Comparison of ENCODE assay signal across 9 cellular contexts in genomic region chr1:114353233-114353632, GRCh38.
A peak's percentile ranks its signal among the peaks of the same experiment; 100 is the strongest.
DNase-seq lines count a peak whose midpoint lies in the region; ATAC-seq and TF ChIP-seq lines count a peak whose summit lies in the region.
"Had no signal": no experiment of that assay in that cellular context is flagged by ENCODE, and none has a peak within 500 bp of the region (broad histone marks: within the 10 kb centered on the region; RNA-seq: fewer than 3 reads in every experiment).

No MANE protein-coding gene starts in this region.

- no peak overlapping the region for H3K27ac Mint-ChIP-seq in stimulated activated memory B cell treated with anti-CD40 and anti-IgM and Interleukin-4, amounts not matched to agents 10 μg/mL and 1 μg/mL and 100 μg/mL, for 72 hours

- H3K36me3 ChIP-seq in kidney epithelial cell (ENCODE audit: control insufficient read depth, insufficient read depth, low read length), result no peaks in the 10 kb centered on the region
- H3K36me3 ChIP-seq in Peyer's patch, result no peaks in the 10 kb centered on the region

- no peaks in the 10 kb centered on the region for H3K4me1 ChIP-seq in Peyer's patch

- H3K27me3 ChIP-seq in kidney epithelial cell (ENCODE audit: control insufficient read depth, insufficient read depth, low read length) (no peaks in the 10 kb centered on the region), Peyer's patch (no peaks in the 10 kb centered on the region)

- H3K4me1 Mint-ChIP-seq in stimulated activated memory B cell treated with anti-CD40 and anti-IgM and Interleukin-4, amounts not matched to agents 10 μg/mL and 1 μg/mL and 100 μg/mL, for 72 hours, result peaks cover 8% of the 10 kb centered on the region

- DNase-seq in NCI-H1105 treated with DMSO at 0.1 percent for 48 hours (lab: John Stamatoyannopoulos, UW), result peak; percentile 69
- peak; percentile 70 for DNase-seq in astrocyte of the cerebellum (ENCODE audit: low read depth)
- peak; percentile 37 for DNase-seq in kidney epithelial cell (ENCODE audit: low read depth)
- no peak for DNase-seq in OCI-M2 (lab: John Stamatoyannopoulos, UW; ENCODE audit: unreplicated experiment)
- DNase-seq in stimulated activated CD8-positive, alpha-beta memory T cell treated with anti-CD3 and anti-CD28 coated beads, Interleukin-4, amount 100 ng/mL, for 48 hours, result no peak
- no peak for DNase-seq in Peyer's patch

- TF ChIP-seq CTCF in astrocyte of the cerebellum (IDR thresholded peaks at IDR 0.05; ENCODE audit: low read depth, low read length, missing control alignments), result no peak
- TF ChIP-seq CTCF in kidney epithelial cell (IDR thresholded peaks at IDR 0.05; ENCODE audit: insufficient read depth, low read length, poor library complexity, severe bottlenecking), result no peak
- TF ChIP-seq CTCF in Peyer's patch (IDR thresholded peaks at IDR 0.05), result no peak

- no peak overlapping the region for H3K4me3 Mint-ChIP-seq in stimulated activated memory B cell treated with anti-CD40 and anti-IgM and Interleukin-4, amounts not matched to agents 10 μg/mL and 1 μg/mL and 100 μg/mL, for 72 hours
- H3K4me3 Mint-ChIP-seq: dendritic cell treated with granulocyte-macrophage colony-stimulating factor and Interleukin-4, amounts not matched to agents 40 ng/mL and 50 ng/mL, for 4 days had no signal

- peak; percentile 68 for ATAC-seq in GM18867 (IDR thresholded peaks at IDR 0.05; ENCODE audit: unreplicated experiment)
- ATAC-seq in stimulated activated memory B cell treated with anti-CD40 and anti-IgM and Interleukin-4, amounts not matched to agents 10 μg/mL and 1 μg/mL and 100 μg/mL, for 72 hours, result no peak

- TF ChIP-seq POLR2A in Peyer's patch (IDR thresholded peaks at IDR 0.05), result no peak

- H3K4me3 ChIP-seq in astrocyte of the cerebellum (ENCODE audit: low read depth, low read length) (no peak overlapping the region), kidney epithelial cell (ENCODE audit: low read depth, low read length) (no peak overlapping the region), Peyer's patch (no peak overlapping the region)

- in situ Hi-C loops in astrocyte of the cerebellum (cut with HindIII; ENCODE audit: low sequenced_read_pairs), result no loop called here

- H3K27me3 Mint-ChIP-seq in stimulated activated memory B cell treated with anti-CD40 and anti-IgM and Interleukin-4, amounts not matched to agents 10 μg/mL and 1 μg/mL and 100 μg/mL, for 72 hours, result no peaks in the 10 kb centered on the region

- H3K36me3 Mint-ChIP-seq in stimulated activated memory B cell treated with anti-CD40 and anti-IgM and Interleukin-4, amounts not matched to agents 10 μg/mL and 1 μg/mL and 100 μg/mL, for 72 hours, result no peaks in the 10 kb centered on the region

- H3K9me3 Mint-ChIP-seq in stimulated activated memory B cell treated with anti-CD40 and anti-IgM and Interleukin-4, amounts not matched to agents 10 μg/mL and 1 μg/mL and 100 μg/mL, for 72 hours, result peaks cover 2% of the 10 kb centered on the region
- H3K9me3 Mint-ChIP-seq: dendritic cell treated with granulocyte-macrophage colony-stimulating factor and Interleukin-4, amounts not matched to agents 40 ng/mL and 50 ng/mL, for 4 days had no signal

- no peak overlapping the region for H3K27ac ChIP-seq in Peyer's patch

- H3K9me3 ChIP-seq in Peyer's patch, result no peaks in the 10 kb centered on the region

Comparison
In these comparisons a context has a peak if more than half of its experiments do, and no peak if none do; other contexts are left out.
1. DNase-seq: peak in NCI-H1105 treated with DMSO at 0.1 percent for 48 hours (single experiment), astrocyte of the cerebellum (single experiment) and kidney epithelial cell (single experiment); none in OCI-M2 (single experiment), stimulated activated CD8-positive, alpha-beta memory T cell treated with anti-CD3 and anti-CD28 coated beads, Interleukin-4, amount 100 ng/mL, for 48 hours (single experiment) and Peyer's patch (0 of 3).